Comparison of ENCODE assay signal across 8 cellular contexts in the genomic region with DNA sequence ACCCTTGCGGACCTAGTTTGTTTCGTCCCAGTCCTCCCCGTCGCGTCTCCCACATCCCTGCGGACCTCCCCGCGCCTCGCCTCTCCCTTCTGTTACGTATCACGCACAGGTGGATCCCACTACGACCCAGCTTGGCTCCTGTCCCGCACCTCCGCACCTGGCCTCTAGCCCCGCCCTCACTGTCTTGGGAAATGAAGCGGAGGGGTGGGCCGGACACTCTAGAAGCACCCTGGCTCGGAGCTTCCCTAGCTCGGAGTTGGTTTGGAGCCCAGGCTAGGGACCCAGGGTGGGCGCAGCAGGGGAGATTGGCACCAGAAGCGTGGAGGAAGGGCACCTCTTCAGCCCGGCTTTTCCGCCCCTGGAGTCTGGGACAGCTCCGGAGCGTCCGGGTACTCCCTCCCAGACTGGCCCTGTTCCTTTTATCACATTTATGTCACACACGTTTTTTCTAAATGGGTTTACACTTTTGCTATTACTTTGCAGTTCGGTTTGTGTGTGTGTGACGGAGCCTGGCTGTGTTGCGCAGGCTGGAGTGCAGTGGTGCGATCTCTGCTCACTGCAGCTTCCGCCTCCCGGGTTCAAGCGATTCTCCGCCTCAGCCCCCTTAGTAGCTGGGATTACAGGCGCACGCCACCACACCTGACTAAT. TPM values are rescaled to one million over a fixed set of nuclear protein-coding genes. Genes with fewer than 3 reads are reported as not detected.
A peak's percentile ranks its signal among the peaks of the same experiment; 100 is the strongest.
DNase-seq lines count a peak whose midpoint lies in the region; ATAC-seq and TF ChIP-seq lines count a peak whose summit lies in the region.

No MANE protein-coding gene starts in this region.

- POLR2A ChIA-PET in activated CD8-positive, alpha-beta T cell treated with anti-CD3 and anti-CD28 coated beads for 36 hours (lab: Charles Lee) = interaction anchor here (0.7 to 3.7 kb wide), 7 partner anchors 12 to 448 kb away, joined by 3 to 67 read pairs (median 4); a partner anchor contains a TSS

- TF ChIP-seq CTCF in activated CD8-positive, alpha-beta T cell treated with anti-CD3 and anti-CD28 coated beads for 36 hours (IDR thresholded peaks at IDR 0.05) = no peak
- TF ChIP-seq CTCF in endodermal cell (conservative IDR thresholded peaks at IDR 0.05) = no peak

- no peaks in the 10 kb centered on the region for H3K9me3 ChIP-seq in endodermal cell (ENCODE audit: control insufficient read depth, low read length)
- H3K9me3 ChIP-seq in mononuclear cell (ENCODE audit: low read depth, low read length) = no peaks in the 10 kb centered on the region

- intact Hi-C loops in activated CD8-positive, alpha-beta T cell treated with anti-CD3 and anti-CD28 coated beads for 36 hours (cut with micrococcal nuclease) = loop anchor here (10.0 kb wide), 1 partner anchor 52 kb away; no protein-coding TSS in a partner anchor

- peak overlapping the region; percentile 38 for H3K27ac ChIP-seq in endodermal cell (ENCODE audit: low read depth, low read length)

- no peaks in the 10 kb centered on the region for H3K36me3 Mint-ChIP-seq in activated CD8-positive, alpha-beta T cell treated with anti-CD3 and anti-CD28 coated beads for 36 hours (ENCODE audit: low read depth)
- H3K36me3 Mint-ChIP-seq in endodermal cell (ENCODE audit: low read depth) = peaks cover 5% of the 10 kb centered on the region

- no peaks in the 10 kb centered on the region for H3K27me3 ChIP-seq in endodermal cell (ENCODE audit: control insufficient read depth, insufficient read depth, low read length, poor library complexity, severe bottlenecking)
- H3K27me3 ChIP-seq in mononuclear cell (ENCODE audit: insufficient read depth, low read length) = no peaks in the 10 kb centered on the region

- peak overlapping the region; percentile 74 for H3K9ac ChIP-seq in endodermal cell (ENCODE audit: extremely low read depth, low read length, poor library complexity, severe bottlenecking)

- peak; percentile 11 for ATAC-seq in activated CD8-positive, alpha-beta T cell treated with anti-CD3 and anti-CD28 coated beads for 36 hours
- ATAC-seq in stimulated activated naive CD8-positive, alpha-beta T cell treated with anti-CD3 and anti-CD28 coated beads, Interleukin-15, amount 100 ng/mL, for 72 hours = peak; percentile 47

- H3K4me3 Mint-ChIP-seq in activated CD8-positive, alpha-beta T cell treated with anti-CD3 and anti-CD28 coated beads for 36 hours = peak overlapping the region; percentile 88
- peak overlapping the region; percentile 78 for H3K4me3 Mint-ChIP-seq in endodermal cell
- peak overlapping the region; percentile 91 to 95 for H3K4me3 Mint-ChIP-seq in stimulated activated naive CD8-positive, alpha-beta T cell treated with anti-CD3 and anti-CD28 coated beads, Interleukin-15, amount 100 ng/mL, for 72 hours

- H3K4me3 ChIP-seq in endodermal cell (ENCODE audit: low read length) (peak overlapping the region; percentile 80), mononuclear cell (ENCODE audit: low read length) (peak overlapping the region; percentile 61)

- DNase-seq in NCI-H510A treated with DMSO at 0.1 percent for 48 hours (lab: John Stamatoyannopoulos, UW) = peak; percentile 41
- no peak for DNase-seq in NCI-H510A (lab: John Stamatoyannopoulos, UW)
- DNase-seq in NCI-H2171 treated with DMSO at 0.1 percent for 48 hours (lab: John Stamatoyannopoulos, UW) = peak; percentile 74
- peak; percentile 83 for DNase-seq in activated CD8-positive, alpha-beta T cell treated with anti-CD3 and anti-CD28 coated beads for 36 hours
- peak; percentile 89 for DNase-seq in endodermal cell
- peak; percentile 69 to 79 for DNase-seq in stimulated activated naive CD8-positive, alpha-beta T cell treated with anti-CD3 and anti-CD28 coated beads, Interleukin-15, amount 100 ng/mL, for 72 hours
- no peak for DNase-seq in foreskin melanocyte

- CTCF ChIA-PET in activated CD8-positive, alpha-beta T cell treated with anti-CD3 and anti-CD28 coated beads for 36 hours (lab: Charles Lee) = interaction anchor here (0.8 to 1.2 kb wide), 4 partner anchors 12 to 317 kb away, joined by 3 to 5 read pairs (median 4); a partner anchor contains a TSS

- H3K9me3 Mint-ChIP-seq in activated CD8-positive, alpha-beta T cell treated with anti-CD3 and anti-CD28 coated beads for 36 hours = no peaks in the 10 kb centered on the region
- no peaks in the 10 kb centered on the region for H3K9me3 Mint-ChIP-seq in endodermal cell
- no peaks in the 10 kb centered on the region for H3K9me3 Mint-ChIP-seq in stimulated activated naive CD8-positive, alpha-beta T cell treated with anti-CD3 and anti-CD28 coated beads, Interleukin-15, amount 100 ng/mL, for 72 hours

- 11 to 22% methylated on average over 26 to 37 of the region's 37 CpGs for WGBS in endodermal cell (ENCODE audit: insufficient coverage in 1 of 2, insufficient read length in 1 of 2), 2 experiments

- peak overlapping the region; percentile 98 for H3K27ac Mint-ChIP-seq in activated CD8-positive, alpha-beta T cell treated with anti-CD3 and anti-CD28 coated beads for 36 hours
- H3K27ac Mint-ChIP-seq in endodermal cell = peak overlapping the region; percentile 98
- peak overlapping the region; percentile 94 to 96 for H3K27ac Mint-ChIP-seq in stimulated activated naive CD8-positive, alpha-beta T cell treated with anti-CD3 and anti-CD28 coated beads, Interleukin-15, amount 100 ng/mL, for 72 hours

- peaks cover 20% of the 10 kb centered on the region for H3K36me3 ChIP-seq in endodermal cell (ENCODE audit: control insufficient read depth, insufficient read depth, low read length)

- H3K4me1 ChIP-seq in endodermal cell (ENCODE audit: control insufficient read depth, insufficient read depth, low read length) = no peaks in the 10 kb centered on the region
- H3K4me1 ChIP-seq in mononuclear cell (ENCODE audit: insufficient read depth, low read length) = peaks cover 51% of the 10 kb centered on the region

- H3K27me3 Mint-ChIP-seq in activated CD8-positive, alpha-beta T cell treated with anti-CD3 and anti-CD28 coated beads for 36 hours = no peaks in the 10 kb centered on the region
- H3K27me3 Mint-ChIP-seq in endodermal cell (ENCODE audit: insufficient read depth) = peaks cover 11% of the 10 kb centered on the region
- no peaks in the 10 kb centered on the region for H3K27me3 Mint-ChIP-seq in stimulated activated naive CD8-positive, alpha-beta T cell treated with anti-CD3 and anti-CD28 coated beads, Interleukin-15, amount 100 ng/mL, for 72 hours

- H3K4me1 Mint-ChIP-seq in activated CD8-positive, alpha-beta T cell treated with anti-CD3 and anti-CD28 coated beads for 36 hours (ENCODE audit: low read depth) = peaks cover 18% of the 10 kb centered on the region
- H3K4me1 Mint-ChIP-seq in endodermal cell = peaks cover 2% of the 10 kb centered on the region
- H3K4me1 Mint-ChIP-seq in stimulated activated naive CD8-positive, alpha-beta T cell treated with anti-CD3 and anti-CD28 coated beads, Interleukin-15, amount 100 ng/mL, for 72 hours = peaks cover 41% of the 10 kb centered on the region

RNA-seq across cellular contexts. Expression of a gene that starts 1.4 kb away (rescaled TPM):
- not detected for total RNA-seq in activated CD8-positive, alpha-beta T cell treated with anti-CD3 and anti-CD28 coated beads for 36 hours
- total RNA-seq in endodermal cell = under 1 TPM in 1 of 2 donors, not detected in 1; 0.24 TPM
- polyA plus RNA-seq in endodermal cell (2013, experiment 1 of 2) = not detected
- polyA plus RNA-seq in endodermal cell (2013, experiment 2 of 2) = not detected
- 0.10 TPM for total RNA-seq in mononuclear cell

RNA-seq across cellular contexts. Expression of a gene that starts 5.2 kb away (rescaled TPM):
- total RNA-seq in activated CD8-positive, alpha-beta T cell treated with anti-CD3 and anti-CD28 coated beads for 36 hours = 10 to 100 TPM; 32.4 to 33.9 TPM
- total RNA-seq in endodermal cell = 10 to 100 TPM; 29.2 to 30.3 TPM
- polyA plus RNA-seq in endodermal cell (2013, experiment 1 of 2) = 19.6 TPM
- 19.3 TPM for polyA plus RNA-seq in endodermal cell (2013, experiment 2 of 2)
- 36.9 TPM for total RNA-seq in mononuclear cell

RNA-seq across cellular contexts. Expression of a gene that starts 12.4 kb away (rescaled TPM):
- 10 to 100 TPM; 28.2 to 29.0 TPM for total RNA-seq in activated CD8-positive, alpha-beta T cell treated with anti-CD3 and anti-CD28 coated beads for 36 hours
- 10 to 100 TPM; 74.6 to 82.2 TPM for total RNA-seq in endodermal cell
- polyA plus RNA-seq in endodermal cell (2013, experiment 1 of 2) = 24.8 TPM
- 19.3 TPM for polyA plus RNA-seq in endodermal cell (2013, experiment 2 of 2)
- 49.7 TPM for total RNA-seq in mononuclear cell

RNA-seq across cellular contexts. Expression of a gene that starts 18.9 kb away (rescaled TPM):
- 10 to 100 TPM; 85.9 to 88.6 TPM for total RNA-seq in activated CD8-positive, alpha-beta T cell treated with anti-CD3 and anti-CD28 coated beads for 36 hours
- total RNA-seq in endodermal cell = 100 to 1,000 TPM; 176 to 180 TPM
- polyA plus RNA-seq in endodermal cell (2013, experiment 1 of 2) = 220 TPM
- 207 TPM for polyA plus RNA-seq in endodermal cell (2013, experiment 2 of 2)
- total RNA-seq in mononuclear cell = 61.2 TPM

RNA-seq across cellular contexts. Expression of a gene that starts 57.7 kb away (rescaled TPM):
- 10 to 100 TPM; 16.6 to 16.7 TPM for total RNA-seq in activated CD8-positive, alpha-beta T cell treated with anti-CD3 and anti-CD28 coated beads for 36 hours
- total RNA-seq in endodermal cell = 10 to 100 TPM; 15.7 to 19.4 TPM
- polyA plus RNA-seq in endodermal cell (2013, experiment 1 of 2) = 9.0 TPM
- polyA plus RNA-seq in endodermal cell (2013, experiment 2 of 2) = 9.4 TPM
- 2.1 TPM for total RNA-seq in mononuclear cell

Comparison
In these comparisons a context has a peak if more than half of its experiments do, and no peak if none do; other contexts are left out.
1. DNase-seq: peak in NCI-H510A treated with DMSO at 0.1 percent for 48 hours (single experiment), NCI-H2171 treated with DMSO at 0.1 percent for 48 hours (single experiment), activated CD8-positive, alpha-beta T cell treated with anti-CD3 and anti-CD28 coated beads for 36 hours (single experiment), endodermal cell (single experiment) and stimulated activated naive CD8-positive, alpha-beta T cell treated with anti-CD3 and anti-CD28 coated beads, Interleukin-15, amount 100 ng/mL, for 72 hours (2 of 2); none in NCI-H510A (single experiment) and foreskin melanocyte (single experiment).
2. Peak in every context shown above with its lines, with median percentiles within 50 percentile points of each other: H3K27ac Mint-ChIP-seq and H3K4me3 Mint-ChIP-seq.